8 cellular contexts compared by ENCODE assay signal in genomic region chr1:101122452-101123166, GRCh38.
DNase-seq lines count a peak whose midpoint lies in the region; ATAC-seq, FAIRE-seq and TF ChIP-seq lines count a peak whose summit lies in the region.
"Had no signal": no experiment of that assay in that cellular context is flagged by ENCODE, and none has a peak within 500 bp of the region (broad histone marks: within the 10 kb centered on the region; RNA-seq: fewer than 3 reads in every experiment).

No MANE protein-coding gene starts in this region.

- in situ Hi-C loops in HepG2 (cut with HindIII; ENCODE audit: extremely low pct_ligation_motif_present, low pct_unique_long_range_greater_than_20kb) = no loop called here

- no peaks in the 10 kb centered on the region for H3K36me3 Mint-ChIP-seq in naive B cell

- FAIRE-seq in HepG2 (lab: Jason Lieb, UNC) = no peak

- H3K27me3 ChIP-seq in HepG2 (ENCODE audit: control insufficient read depth in 1 of 2, insufficient read depth in 2 of 2, low read length in 2 of 2) (no peaks in the 10 kb centered on the region), tibial artery (no peaks in the 10 kb centered on the region)

- H3K36me3 ChIP-seq in HepG2 (replicated peaks in 1 of 2; ENCODE audit: control insufficient read depth in 1 of 2, insufficient read depth in 2 of 2, low read length in 2 of 2) (no peaks in the 10 kb centered on the region), tibial artery (no peaks in the 10 kb centered on the region)

- POLR2A ChIA-PET in HepG2 (lab: Yijun Ruan, JAX) = no interaction called here

- H3K4me3 Mint-ChIP-seq in naive B cell = peak overlapping the region; percentile 16 to 83 (median 71)

- no peak overlapping the region for H3K4me3 ChIP-seq in HepG2 (replicated peaks in 1 of 3; ENCODE audit: insufficient read depth in 1 of 3, low read depth in 2 of 3, low read length in 3 of 3)
- H3K4me3 ChIP-seq in tibial artery = no peak overlapping the region

- ATAC-seq in GM18868 (IDR thresholded peaks at IDR 0.05; ENCODE audit: unreplicated experiment) (peak; percentile 97), GM21619 (IDR thresholded peaks at IDR 0.05; ENCODE audit: unreplicated experiment) (peak; percentile 97), HG03521 (IDR thresholded peaks at IDR 0.05; ENCODE audit: unreplicated experiment) (peak; percentile 93), naive B cell (ENCODE audit: low read depth in 2 of 2) (peak; percentile 75 to 79), HepG2 (no peak)

- H4K20me1 ChIP-seq in HepG2 (ENCODE audit: insufficient read depth, low read length) = no peaks in the 10 kb centered on the region

- no peak for TF ChIP-seq EP300 in HepG2 (IDR thresholded peaks at IDR 0.05; ENCODE audit: low read depth in 2 of 2, low read length in 2 of 2)
- no peak for TF ChIP-seq EP300 in HepG2 (CRISPR knock-in tag; IDR thresholded peaks at IDR 0.05; ENCODE audit: borderline replicate concordance)

- no peak for TF ChIP-seq RAD21 in HepG2 (CRISPR knock-in tag; IDR thresholded peaks at IDR 0.05)

- no peak overlapping the region for H2AFZ ChIP-seq in HepG2 (ENCODE audit: low read length)

- no peak for TF ChIP-seq POLR2A in HepG2 (IDR thresholded peaks at IDR 0.05; ENCODE audit: insufficient read depth in 1 of 2, low read depth in 2 of 2, low read length in 2 of 2)

- H3K27ac Mint-ChIP-seq in naive B cell = peak overlapping the region; percentile 27 to 84 (median 68)

- H3K27ac ChIP-seq in HepG2 (ENCODE audit: extremely low read length, insufficient read depth, low read length) (no peak overlapping the region), tibial artery (no peak overlapping the region)

- H3K9me3 Mint-ChIP-seq in naive B cell = peaks cover 0 to 2% (median 0%) of the 10 kb centered on the region in 7 donors

- H3K4me1 ChIP-seq in HepG2 (ENCODE audit: insufficient read depth, low read length) (0 out of 2 replicates have a peak, but pooled peaks cover 3% of the 10 kb centered on the region), tibial artery (no peaks in the 10 kb centered on the region)

- DNase-seq in naive B cell (peak; percentile 14), HepG2 (ENCODE audit: low spot score) (no peak), tibial artery (no peak), 8988T (no peak)
- DNase-seq: activated CD8-positive, alpha-beta memory T cell treated with anti-CD3 and anti-CD28 coated beads, Interleukin-2, amount 50 U/mL, for 4 hours had no signal

- peaks cover 19 to 52% (median 31%) of the 10 kb centered on the region in 3 donors for H3K4me1 Mint-ChIP-seq in naive B cell

- no peak overlapping the region for H3K4me2 ChIP-seq in HepG2 (ENCODE audit: low read depth, low read length)

- BruUV-seq in HepG2 (replicated peaks; lab: Mats Ljungman, UMichigan) = no TSS peak

- H3K27me3 Mint-ChIP-seq in naive B cell = no peaks in the 10 kb centered on the region

- no peaks in the 10 kb centered on the region for H3K79me2 ChIP-seq in HepG2 (ENCODE audit: insufficient read depth, low read length)

- intact Hi-C loops in HepG2 (cut with micrococcal nuclease; ENCODE audit: unreplicated experiment) (no loop called here), tibial artery (cut with DNase I; ENCODE audit: low total_unique reads) (no loop called here)

- CTCF ChIA-PET in HepG2 (lab: Yijun Ruan, JAX; ENCODE audit: low intra/inter-chr PET ratio, low total read pairs) = no interaction called here

- H3K9me3 ChIP-seq in HepG2 (ENCODE audit: low read length) (no peaks in the 10 kb centered on the region), tibial artery (no peaks in the 10 kb centered on the region)

- no peak overlapping the region for H3K9ac ChIP-seq in HepG2 (ENCODE audit: insufficient read depth, low read depth, low read length)

- whole genome bisulfite sequencing in HepG2 (ENCODE audit: low lambda C conversion rate) = 38% methylated on average over 8 of the region's 8 CpGs

- no peak for TF ChIP-seq CTCF in HepG2 (CRISPR knock-in tag; IDR thresholded peaks at IDR 0.05)
- no peak for TF ChIP-seq CTCF in tibial artery (IDR thresholded peaks at IDR 0.05)

TF ChIP-seq in HepG2, 621 proteins besides CTCF, POLR2A, EP300 and RAD21 (continues in another document):
- no peak for TF ChIP-seq THAP7 (CRISPR knock-in tag; IDR thresholded peaks at IDR 0.05)
- no peak for TF ChIP-seq ZNF251 (CRISPR knock-in tag; IDR thresholded peaks at IDR 0.05)
- TF ChIP-seq CCAR2 (optimal IDR thresholded peaks at IDR 0.05; ENCODE audit: low read depth, low read length) = no peak
- no peak for TF ChIP-seq NR3C1 (CRISPR knock-in tag; IDR thresholded peaks at IDR 0.05)
- no peak for TF ChIP-seq ZNF296 (CRISPR knock-in tag; conservative IDR thresholded peaks at IDR 0.05)
- no peak for TF ChIP-seq SSRP1 (CRISPR knock-in tag; IDR thresholded peaks at IDR 0.05)
- TF ChIP-seq ZNF138 (CRISPR knock-in tag; IDR thresholded peaks at IDR 0.05; ENCODE audit: low read depth) = no peak
- no peak for TF ChIP-seq ZNF207 (IDR thresholded peaks at IDR 0.05; ENCODE audit: borderline replicate concordance)
- TF ChIP-seq PITX1 (CRISPR knock-in tag; IDR thresholded peaks at IDR 0.05) = no peak
- no peak for TF ChIP-seq RNF219 (CRISPR knock-in tag; IDR thresholded peaks at IDR 0.05)
- TF ChIP-seq TBP (CRISPR knock-in tag; IDR thresholded peaks at IDR 0.05) = no peak
- no peak for TF ChIP-seq HNF1B (CRISPR knock-in tag; IDR thresholded peaks at IDR 0.05)
- TF ChIP-seq SKIL (CRISPR knock-in tag; IDR thresholded peaks at IDR 0.05; ENCODE audit: borderline replicate concordance) = no peak
